In genomic region chr12:50505386-50505827, GRCh38 we compare ENCODE assay signal across 8 cellular contexts. TPM values are rescaled to one million over a fixed set of nuclear protein-coding genes. Genes with fewer than 3 reads are reported as not detected.
DNase-seq lines count a peak whose midpoint lies in the region; ATAC-seq and TF ChIP-seq lines count a peak whose summit lies in the region.

No MANE protein-coding gene starts in this region.

- ATAC-seq in GM19455 (IDR thresholded peaks at IDR 0.05; ENCODE audit: unreplicated experiment) = peak; percentile 24

- TF ChIP-seq CTCF in HL-60 (IDR thresholded peaks at IDR 0.05; ENCODE audit: insufficient read depth, low read length) = no peak
- TF ChIP-seq CTCF in epithelial cell of esophagus (IDR thresholded peaks at IDR 0.05; ENCODE audit: insufficient read depth, low read depth, low read length, missing control alignments) = no peak

- no peaks in the 10 kb centered on the region for H3K36me3 ChIP-seq in muscle layer of colon (ENCODE audit: insufficient read depth, low read length)

- H3K9me3 ChIP-seq in muscle layer of colon (ENCODE audit: low read length) = no peaks in the 10 kb centered on the region

- peaks cover 28% of the 10 kb centered on the region for H3K4me1 ChIP-seq in muscle layer of colon (ENCODE audit: insufficient read depth, low read length)

- H3K4me3 ChIP-seq in HL-60 (replicated peaks; ENCODE audit: insufficient read depth, low read length) = peak overlapping the region; percentile 71
- peak overlapping the region; percentile 87 for H3K4me3 ChIP-seq in epithelial cell of esophagus (ENCODE audit: low read length)
- H3K4me3 ChIP-seq in muscle layer of colon (ENCODE audit: low read depth in 1 of 2, low read length in 2 of 2) = peak overlapping the region; percentile 55 to 88

- H3K27ac ChIP-seq in HL-60 (replicated peaks) (peak overlapping the region; percentile 84), muscle layer of colon (ENCODE audit: low read depth, low read length) (peak overlapping the region; percentile 82), temporal lobe (ENCODE audit: low read depth, low read length) (peak overlapping the region; percentile 99)

- H3K27me3 ChIP-seq in HL-60 (ENCODE audit: insufficient read depth, poor library complexity, severe bottlenecking) (no peaks in the 10 kb centered on the region), muscle layer of colon (ENCODE audit: control insufficient read depth in 1 of 2, insufficient read depth in 2 of 2, low read length in 2 of 2) (no peaks in the 10 kb centered on the region)

- DNase-seq in COLO668 (lab: John Stamatoyannopoulos, UW; ENCODE audit: unreplicated experiment) (peak; percentile 23), HL-60 (ENCODE audit: low read depth in 1 of 2, low spot score in 1 of 2) (peak in 1 of 2 experiments; percentile 20), epithelial cell of esophagus (ENCODE audit: low read depth) (peak; percentile 28), NCI-H2029 treated with DMSO at 0.1 percent for 48 hours (lab: John Stamatoyannopoulos, UW) (no peak)
- DNase-seq in activated CD4-positive, alpha-beta T cell treated with anti-CD3 and anti-CD28 coated beads for 4 hours = peak; percentile 27 to 29

- peak overlapping the region; percentile 76 for H3K9ac ChIP-seq in muscle layer of colon (ENCODE audit: low read length)

RNA-seq across cellular contexts. Expression of gene DIP2B, which starts 0.6 kb away (rescaled TPM):
- total RNA-seq in temporal lobe = 46.0 TPM
